Comparison of ENCODE assay signal across 8 cellular contexts in the genomic region with DNA sequence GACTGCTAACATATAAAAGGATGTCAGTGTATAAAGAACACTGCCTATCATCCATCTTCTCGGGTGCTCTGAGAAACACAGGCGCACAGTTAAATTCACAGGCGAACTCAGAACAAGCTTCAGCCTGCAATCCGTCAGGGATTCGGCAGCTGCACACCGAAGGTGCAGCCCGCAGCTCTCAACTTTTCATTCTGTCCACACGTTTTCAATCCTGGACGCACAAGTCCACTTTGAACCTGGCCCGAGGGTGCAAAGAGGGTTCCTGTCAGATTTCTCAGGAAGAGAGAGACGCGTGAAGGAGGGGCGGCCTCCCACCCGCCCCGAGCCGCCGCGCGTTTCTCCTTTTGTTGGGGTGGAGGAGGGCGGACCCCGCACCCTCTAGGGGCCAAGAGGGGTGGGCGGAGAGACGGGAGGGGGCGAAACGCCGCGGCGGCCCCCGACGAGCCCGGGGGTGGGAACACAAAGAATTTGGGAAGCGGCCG. TPM values are rescaled to one million over a fixed set of nuclear protein-coding genes. Genes with fewer than 3 reads are reported as not detected.
A peak's percentile ranks its signal among the peaks of the same experiment; 100 is the strongest.
DNase-seq lines count a peak whose midpoint lies in the region; ATAC-seq and TF ChIP-seq lines count a peak whose summit lies in the region.

No MANE protein-coding gene starts in this region.

- H3K27ac Mint-ChIP-seq in activated T-helper 2 cell treated with anti-CD3 and anti-CD28 coated beads, Interferon-gamma antibody, Interleukin-2, Interleukin-4, amounts not matched to agents 10 μg/mL and 5 μg/mL and 100 μg/mL, durations not matched to agents 14 hours and 24 hours and 36 hours: peak overlapping the region; percentile 74
- H3K27ac Mint-ChIP-seq in nephron progenitor cell: peak overlapping the region; percentile 91

- H3K9me3 Mint-ChIP-seq in activated T-helper 2 cell treated with anti-CD3 and anti-CD28 coated beads, Interferon-gamma antibody, Interleukin-2, Interleukin-4, amounts not matched to agents 10 μg/mL and 5 μg/mL and 100 μg/mL, durations not matched to agents 14 hours and 24 hours and 36 hours: no peaks in the 10 kb centered on the region
- no peaks in the 10 kb centered on the region for H3K9me3 Mint-ChIP-seq in nephron progenitor cell

- 1% methylated on average over 33 of the region's 33 CpGs for WGBS in urinary bladder

- peak overlapping the region; percentile 62 for H3K27ac ChIP-seq in urinary bladder (ENCODE audit: low read depth)

- H3K27me3 Mint-ChIP-seq in activated T-helper 2 cell treated with anti-CD3 and anti-CD28 coated beads, Interferon-gamma antibody, Interleukin-2, Interleukin-4, amounts not matched to agents 10 μg/mL and 5 μg/mL and 100 μg/mL, durations not matched to agents 14 hours and 24 hours and 36 hours (ENCODE audit: low read depth): no peaks in the 10 kb centered on the region
- no peaks in the 10 kb centered on the region for H3K27me3 Mint-ChIP-seq in nephron progenitor cell (ENCODE audit: low read depth, poor library complexity)

- no peaks in the 10 kb centered on the region for H3K36me3 ChIP-seq in urinary bladder (ENCODE audit: insufficient read depth)

- no peak for TF ChIP-seq CTCF in AG09309 (IDR thresholded peaks at IDR 0.05; ENCODE audit: control insufficient read depth, insufficient read depth, low read depth, low read length, missing control alignments)
- TF ChIP-seq CTCF in nephron progenitor cell (IDR thresholded peaks at IDR 0.05): no peak

- peaks cover 26% of the 10 kb centered on the region for H3K4me1 Mint-ChIP-seq in activated T-helper 2 cell treated with anti-CD3 and anti-CD28 coated beads, Interferon-gamma antibody, Interleukin-2, Interleukin-4, amounts not matched to agents 10 μg/mL and 5 μg/mL and 100 μg/mL, durations not matched to agents 14 hours and 24 hours and 36 hours (ENCODE audit: low read depth)
- peaks cover 55% of the 10 kb centered on the region for H3K4me1 Mint-ChIP-seq in nephron progenitor cell

- ATAC-seq in GM18861 (IDR thresholded peaks at IDR 0.05; ENCODE audit: unreplicated experiment): peak; percentile 14
- ATAC-seq in HG03039 (IDR thresholded peaks at IDR 0.05; ENCODE audit: unreplicated experiment): peak; percentile 28

- intact Hi-C loops in activated T-helper 2 cell treated with anti-CD3 and anti-CD28 coated beads, Interferon-gamma antibody, Interleukin-2, Interleukin-4, amounts not matched to agents 10 μg/mL and 5 μg/mL and 100 μg/mL, durations not matched to agents 14 hours and 24 hours and 36 hours (cut with micrococcal nuclease): loop anchor here (5.0 kb wide), 1 partner anchor 60 kb away; no protein-coding TSS in a partner anchor

- H3K4me3 Mint-ChIP-seq in activated T-helper 2 cell treated with anti-CD3 and anti-CD28 coated beads, Interferon-gamma antibody, Interleukin-2, Interleukin-4, amounts not matched to agents 10 μg/mL and 5 μg/mL and 100 μg/mL, durations not matched to agents 14 hours and 24 hours and 36 hours (ENCODE audit: low read depth): peak overlapping the region; percentile 86
- H3K4me3 Mint-ChIP-seq in nephron progenitor cell: peak overlapping the region; percentile 96

- no peaks in the 10 kb centered on the region for H3K36me3 Mint-ChIP-seq in activated T-helper 2 cell treated with anti-CD3 and anti-CD28 coated beads, Interferon-gamma antibody, Interleukin-2, Interleukin-4, amounts not matched to agents 10 μg/mL and 5 μg/mL and 100 μg/mL, durations not matched to agents 14 hours and 24 hours and 36 hours (ENCODE audit: low read depth)
- H3K36me3 Mint-ChIP-seq in nephron progenitor cell (ENCODE audit: low read depth): peaks cover 16% of the 10 kb centered on the region

- peaks cover 4% of the 10 kb centered on the region for H3K4me1 ChIP-seq in urinary bladder (ENCODE audit: insufficient read depth)

- DNase-seq in AG09309 (ENCODE audit: low read depth): no peak
- peak; percentile 51 to 59 for DNase-seq in NCI-H446 (lab: John Stamatoyannopoulos, UW)
- peak; percentile 12 for DNase-seq in activated T-helper 2 cell treated with anti-CD3 and anti-CD28 coated beads, Interferon-gamma antibody, Interleukin-2, Interleukin-4, amounts not matched to agents 10 μg/mL and 5 μg/mL and 100 μg/mL, durations not matched to agents 14 hours and 24 hours and 36 hours (ENCODE audit: low spot score)
- DNase-seq in fibroblast of the conjunctiva (ENCODE audit: low read depth): peak; percentile 13
- peak; percentile 60 for DNase-seq in nephron progenitor cell

- H3K4me3 ChIP-seq in AG09309 (ENCODE audit: control insufficient read depth, low read depth, low read length) (peak overlapping the region; percentile 88), urinary bladder (ENCODE audit: low read depth, low read length) (peak overlapping the region; percentile 94)

RNA-seq across cellular contexts. Expression of a gene that starts 0.7 kb away (rescaled TPM):
- total RNA-seq in activated T-helper 2 cell treated with anti-CD3 and anti-CD28 coated beads, Interferon-gamma antibody, Interleukin-2, Interleukin-4, amounts not matched to agents 10 μg/mL and 5 μg/mL and 100 μg/mL, durations not matched to agents 14 hours and 24 hours and 36 hours: 17.8 and 21.2 TPM in 2 replicates
- 139 TPM for total RNA-seq in urinary bladder
- polyA plus RNA-seq in urinary bladder: 14.2 TPM
